ENCODE assay signal across 1 cellular context in the genomic region with DNA sequence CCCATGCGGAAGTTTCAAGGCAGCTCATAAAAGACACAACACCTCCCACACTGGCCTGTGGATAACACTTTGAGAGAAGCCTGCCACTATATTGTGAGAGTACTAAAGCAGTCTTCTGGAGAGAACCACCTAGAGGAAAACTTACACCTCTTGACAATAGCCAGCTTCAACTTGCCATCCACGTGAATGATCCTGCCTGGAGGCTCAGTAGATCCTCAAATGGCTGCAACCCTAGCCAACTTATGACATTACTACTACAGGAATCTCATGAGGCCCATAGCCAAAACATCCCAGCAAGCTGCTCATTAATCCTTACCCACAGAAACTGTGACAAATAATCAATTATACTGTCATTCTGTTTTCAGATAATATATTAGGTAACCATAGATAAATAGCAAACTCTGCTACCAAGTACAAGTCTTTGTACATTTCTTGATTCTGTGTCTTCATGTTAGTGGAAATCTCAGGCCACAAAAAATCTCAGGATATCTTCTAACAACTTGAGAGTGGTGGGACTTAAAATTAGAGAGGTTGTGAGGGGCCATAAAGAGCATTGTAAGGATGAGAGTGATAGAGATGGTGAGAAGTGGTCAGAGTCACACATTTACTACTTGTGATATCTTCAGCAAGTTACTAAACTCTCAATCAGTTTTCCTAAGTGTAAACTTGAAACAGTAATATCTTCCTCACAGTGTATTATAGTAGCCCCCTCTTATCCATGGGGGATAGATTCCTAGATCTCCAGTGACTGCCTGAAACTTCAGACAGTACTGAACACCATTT.
A peak's percentile ranks its signal among the peaks of the same experiment; 100 is the strongest.
TF ChIP-seq lines count a peak whose summit lies in the region.

No MANE protein-coding gene starts in this region.

TF ChIP-seq in SK-N-SH, 30 proteins besides CTCF, POLR2A, EP300 and RAD21 (continued from another document):
- TF ChIP-seq, protein P1, sequence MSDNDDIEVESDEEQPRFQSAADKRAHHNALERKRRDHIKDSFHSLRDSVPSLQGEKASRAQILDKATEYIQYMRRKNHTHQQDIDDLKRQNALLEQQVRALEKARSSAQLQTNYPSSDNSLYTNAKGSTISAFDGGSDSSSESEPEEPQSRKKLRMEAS (IDR thresholded peaks at IDR 0.05; ENCODE audit: low read depth): 0 out of 2 replicates have a peak, but pooled peaks have one; percentile 16
